8 cellular contexts compared by ENCODE assay signal in genomic region chr10:49398000-49398861, GRCh38. TPM values are rescaled to one million over a fixed set of nuclear protein-coding genes. Genes with fewer than 3 reads are reported as not detected.
DNase-seq lines count a peak whose midpoint lies in the region; ATAC-seq and TF ChIP-seq lines count a peak whose summit lies in the region.

No MANE protein-coding gene starts in this region.

- ATAC-seq in CD4-positive, alpha-beta T cell (ENCODE audit: poor library complexity), result peak; percentile 70
- ATAC-seq in HG02610 (IDR thresholded peaks at IDR 0.05; ENCODE audit: unreplicated experiment), result peak; percentile 81

- POLR2A ChIA-PET in CD4-positive, alpha-beta T cell (lab: Charles Lee), result no interaction called here

- peak; percentile 17 to 52 (median 26) for DNase-seq in CD4-positive, alpha-beta T cell
- DNase-seq in T-helper 9 cell (peak; percentile 53), brain microvascular endothelial cell (peak; percentile 24), iPS-NIHi7 (ENCODE audit: extremely low spot score) (peak; percentile 82), UCSD-AML1 (lab: John Stamatoyannopoulos, UW; ENCODE audit: unreplicated experiment) (no peak)
- peak; percentile 5 to 43 (median 18) for DNase-seq in stimulated activated CD4-positive, alpha-beta T cell treated with anti-CD3 and anti-CD28 coated beads, Interleukin-1b, Interleukin-23, amount 100 ng/mL, for 24 hours (ENCODE audit: low read depth in 4 of 4, low spot score in 1 of 4)
- DNase-seq in effector CD8-positive, alpha-beta T cell (lab: John Stamatoyannopoulos, UW), result no peak

- H3K27ac Mint-ChIP-seq in CD4-positive, alpha-beta T cell, result no peak overlapping the region

- H3K4me3 ChIP-seq in brain microvascular endothelial cell (ENCODE audit: low read depth, low read length), result no peak overlapping the region

- H3K9me3 ChIP-seq in CD4-positive, alpha-beta T cell (ENCODE audit: control insufficient read depth, low read length), result no peaks in the 10 kb centered on the region

- in situ Hi-C loops in brain microvascular endothelial cell (cut with HindIII; ENCODE audit: low pct_ligation_motif_present, low sequenced_read_pairs), result no loop called here

- intact Hi-C loops in CD4-positive, alpha-beta T cell (cut with DNase I, micrococcal nuclease), result no loop called here

- H3K27me3 Mint-ChIP-seq in CD4-positive, alpha-beta T cell, result peaks cover 78% of the 10 kb centered on the region

- CTCF ChIA-PET in CD4-positive, alpha-beta T cell (lab: Charles Lee), result no interaction called here

- H3K36me3 ChIP-seq in brain microvascular endothelial cell (replicated peaks), result no peaks in the 10 kb centered on the region

- peaks cover 5% of the 10 kb centered on the region for H3K4me1 Mint-ChIP-seq in CD4-positive, alpha-beta T cell (ENCODE audit: low read depth)

- H3K9me3 Mint-ChIP-seq in CD4-positive, alpha-beta T cell, result no peaks in the 10 kb centered on the region

- TF ChIP-seq CTCF in CD4-positive, alpha-beta T cell (IDR thresholded peaks at IDR 0.05), result no peak
- TF ChIP-seq CTCF in brain microvascular endothelial cell (IDR thresholded peaks at IDR 0.05; ENCODE audit: low read depth, low read length, missing control alignments), result no peak

- no peak overlapping the region for H3K27ac ChIP-seq in CD4-positive, alpha-beta T cell (ENCODE audit: low read depth, low read length)
- H3K27ac ChIP-seq in brain microvascular endothelial cell, result no peak overlapping the region

- no peak overlapping the region for H3K4me3 Mint-ChIP-seq in CD4-positive, alpha-beta T cell

- no peaks in the 10 kb centered on the region for H3K36me3 Mint-ChIP-seq in CD4-positive, alpha-beta T cell (ENCODE audit: low read depth)

- H3K27me3 ChIP-seq in CD4-positive, alpha-beta T cell (ENCODE audit: control insufficient read depth, insufficient read depth, low read length), result peaks cover 74% of the 10 kb centered on the region
- H3K27me3 ChIP-seq in brain microvascular endothelial cell (replicated peaks), result peaks cover 84% of the 10 kb centered on the region

RNA-seq across cellular contexts. Expression of gene DRGX, which starts 2.3 kb away (rescaled TPM):
- total RNA-seq in CD4-positive, alpha-beta T cell, result not detected

Comparison
In these comparisons a context has a peak if more than half of its experiments do, and no peak if none do; other contexts are left out.
1. DNase-seq: peak in CD4-positive, alpha-beta T cell (10 of 10), T-helper 9 cell (single experiment), brain microvascular endothelial cell (single experiment), iPS-NIHi7 (single experiment) and stimulated activated CD4-positive, alpha-beta T cell treated with anti-CD3 and anti-CD28 coated beads, Interleukin-1b, Interleukin-23, amount 100 ng/mL, for 24 hours (4 of 4); none in effector CD8-positive, alpha-beta T cell (single experiment) and UCSD-AML1 (single experiment).